Comparison of ENCODE assay signal across 12 cellular contexts in genomic region chr9:93680445-93681315, GRCh38.
A peak's percentile ranks its signal among the peaks of the same experiment; 100 is the strongest.
DNase-seq lines count a peak whose midpoint lies in the region; ATAC-seq and TF ChIP-seq lines count a peak whose summit lies in the region.
"Had no signal": no experiment of that assay in that cellular context is flagged by ENCODE, and none has a peak within 500 bp of the region (broad histone marks: within the 10 kb centered on the region; RNA-seq: fewer than 3 reads in every experiment).

No MANE protein-coding gene starts in this region.

- DNase-seq in activated T-cell treated with anti-CD3 and anti-CD28 coated beads, Interleukin-2, amount 50 U/mL, for 1 hour, result peak; percentile 8
- no peak for DNase-seq in activated T-cell treated with anti-CD3 and anti-CD28 coated beads, Interleukin-2, amount 50 U/mL, for 72 hours
- DNase-seq in WERI-Rb-1 (peak; percentile 8), iPS-NIHi11 (ENCODE audit: low spot score) (peak; percentile 18), suprapubic skin (ENCODE audit: low spot score in 2 of 2) (peak; percentile 40 to 70), UCSD-AML1 (lab: John Stamatoyannopoulos, UW; ENCODE audit: unreplicated experiment) (no peak)
- DNase-seq in effector CD4-positive, alpha-beta T cell, result no peak
- DNase-seq: lower lobe of right lung; stimulated activated naive CD4-positive, alpha-beta T cell treated with Interleukin-2 at 50 U/mL for 16 hours had no signal

- ATAC-seq in activated T-cell treated with anti-CD3 and anti-CD28 coated beads, Interleukin-2, amount 50 U/mL, for 72 hours (replicated peaks in 1 of 2), result no peak
- ATAC-seq in HG02678 (IDR thresholded peaks at IDR 0.05; ENCODE audit: unreplicated experiment), result no peak

- H3K4me1 ChIP-seq in suprapubic skin, result peaks cover 8% of the 10 kb centered on the region
- H3K4me1 ChIP-seq: lower lobe of right lung had no signal

- H3K27ac ChIP-seq in WERI-Rb-1 (no peak overlapping the region), suprapubic skin (no peak overlapping the region)
- H3K27ac ChIP-seq: BLaER1, lower lobe of right lung, skin epidermis had no signal

- no peaks in the 10 kb centered on the region for H3K36me3 Mint-ChIP-seq in activated T-cell treated with anti-CD3 and anti-CD28 coated beads, Interleukin-2, amount 50 U/mL, for 72 hours (ENCODE audit: insufficient read depth in 2 of 2)

- H3K4me1 Mint-ChIP-seq in activated T-cell treated with anti-CD3 and anti-CD28 coated beads, Interleukin-2, amount 50 U/mL, for 72 hours (ENCODE audit: low read depth), result no peaks in the 10 kb centered on the region

- TF ChIP-seq POLR2A in suprapubic skin (IDR thresholded peaks at IDR 0.05), result no peak

- TF ChIP-seq EP300 in suprapubic skin (IDR thresholded peaks at IDR 0.05), result no peak

- no peaks in the 10 kb centered on the region for H3K27me3 ChIP-seq in WERI-Rb-1 (ENCODE audit: insufficient read depth, low read depth, severe bottlenecking)
- H3K27me3 ChIP-seq in suprapubic skin, result no peaks in the 10 kb centered on the region
- H3K27me3 ChIP-seq: BLaER1 had no signal

- H3K9me3 ChIP-seq in WERI-Rb-1 (ENCODE audit: severe bottlenecking) (no peaks in the 10 kb centered on the region), suprapubic skin (no peaks in the 10 kb centered on the region)
- H3K9me3 ChIP-seq: BLaER1, lower lobe of right lung had no signal

- H3K27ac Mint-ChIP-seq in activated T-cell treated with anti-CD3 and anti-CD28 coated beads, Interleukin-2, amount 50 U/mL, for 72 hours, result no peak overlapping the region

- TF ChIP-seq CTCF in WERI-Rb-1 (IDR thresholded peaks at IDR 0.05; ENCODE audit: low read depth, low read length) (peak; percentile 54), suprapubic skin (IDR thresholded peaks at IDR 0.05) (no peak)

- 71% methylated on average over 7 of the region's 18 CpGs for WGBS in suprapubic skin

- H3K9me3 Mint-ChIP-seq in activated T-cell treated with anti-CD3 and anti-CD28 coated beads, Interleukin-2, amount 50 U/mL, for 72 hours, result no peaks in the 10 kb centered on the region

- H3K27me3 Mint-ChIP-seq in activated T-cell treated with anti-CD3 and anti-CD28 coated beads, Interleukin-2, amount 50 U/mL, for 72 hours (ENCODE audit: low read depth), result no peaks in the 10 kb centered on the region

- H3K4me3 ChIP-seq in WERI-Rb-1 (ENCODE audit: low read depth, low read length) (no peak overlapping the region), suprapubic skin (no peak overlapping the region)
- H3K4me3 ChIP-seq: BLaER1, lower lobe of right lung, skin epidermis had no signal

- H3K36me3 ChIP-seq in WERI-Rb-1, result peaks cover 15% of the 10 kb centered on the region
- peaks cover 29% of the 10 kb centered on the region for H3K36me3 ChIP-seq in suprapubic skin

- no peak overlapping the region for H3K4me3 Mint-ChIP-seq in activated T-cell treated with anti-CD3 and anti-CD28 coated beads, Interleukin-2, amount 50 U/mL, for 72 hours

Comparison
In these comparisons a context has a peak if more than half of its experiments do, and no peak if none do; other contexts are left out.
1. DNase-seq: peak in activated T-cell treated with anti-CD3 and anti-CD28 coated beads, Interleukin-2, amount 50 U/mL, for 1 hour (single experiment), WERI-Rb-1 (single experiment), iPS-NIHi11 (single experiment) and suprapubic skin (2 of 2); none in activated T-cell treated with anti-CD3 and anti-CD28 coated beads, Interleukin-2, amount 50 U/mL, for 72 hours (0 of 2), UCSD-AML1 (single experiment) and effector CD4-positive, alpha-beta T cell (single experiment).